In genomic region chrX:118974908-118975671, GRCh38 we compare ENCODE assay signal across 1 cellular context.
TF ChIP-seq lines count a peak whose summit lies in the region.

No MANE protein-coding gene starts in this region.

TF ChIP-seq in HepG2, 621 proteins besides CTCF, POLR2A, EP300 and RAD21 (continued from another document and continues in another):
- TF ChIP-seq HNF1A (IDR thresholded peaks at IDR 0.05; ENCODE audit: low read depth), result no peak
- no peak for TF ChIP-seq HNF1A (CRISPR knock-in tag; IDR thresholded peaks at IDR 0.05; ENCODE audit: borderline replicate concordance)
- TF ChIP-seq GLI4 (CRISPR knock-in tag; IDR thresholded peaks at IDR 0.05; ENCODE audit: borderline replicate concordance), result no peak
- TF ChIP-seq PBX2 (CRISPR knock-in tag; IDR thresholded peaks at IDR 0.05), result no peak
- 0 out of 2 replicates have a peak, but pooled peaks have one; percentile 9 for TF ChIP-seq HDAC1 (CRISPR knock-in tag; IDR thresholded peaks at IDR 0.05)
- TF ChIP-seq NRL (CRISPR knock-in tag; IDR thresholded peaks at IDR 0.05; ENCODE audit: borderline replicate concordance), result no peak
- TF ChIP-seq ZHX1 (CRISPR knock-in tag; IDR thresholded peaks at IDR 0.05; ENCODE audit: low read depth), result no peak
- no peak for TF ChIP-seq TRIM24 (CRISPR knock-in tag; IDR thresholded peaks at IDR 0.05)
- TF ChIP-seq U2AF2 (IDR thresholded peaks at IDR 0.05; ENCODE audit: low read depth, low read length), result no peak
- TF ChIP-seq IRF9 (CRISPR knock-in tag; IDR thresholded peaks at IDR 0.05; ENCODE audit: borderline replicate concordance), result no peak
- no peak for TF ChIP-seq REXO4 (CRISPR knock-in tag; IDR thresholded peaks at IDR 0.05; ENCODE audit: borderline replicate concordance)
- TF ChIP-seq TGIF2 (CRISPR knock-in tag; IDR thresholded peaks at IDR 0.05), result no peak
- TF ChIP-seq TERF1 (CRISPR knock-in tag; IDR thresholded peaks at IDR 0.05), result 0 out of 2 replicates have a peak, but pooled peaks have one; percentile 78
- no peak for TF ChIP-seq SOX6 (IDR thresholded peaks at IDR 0.05)
- no peak; the same call in 1 of the 2 replicates for TF ChIP-seq SOX6 (CRISPR knock-in tag; IDR thresholded peaks at IDR 0.05)
- no peak for TF ChIP-seq MAFF (IDR thresholded peaks at IDR 0.05; ENCODE audit: low read depth, low read length)
- no peak for TF ChIP-seq ZNF230 (CRISPR knock-in tag; IDR thresholded peaks at IDR 0.05)
- no peak for TF ChIP-seq FOXJ3 (CRISPR knock-in tag; IDR thresholded peaks at IDR 0.05; ENCODE audit: borderline replicate concordance)
- TF ChIP-seq MYC (CRISPR knock-in tag; IDR thresholded peaks at IDR 0.05; ENCODE audit: borderline replicate concordance), result peak; percentile 51
- TF ChIP-seq GATAD2A (CRISPR knock-in tag; IDR thresholded peaks at IDR 0.05), result no peak
- TF ChIP-seq ZFP41 (CRISPR knock-in tag; IDR thresholded peaks at IDR 0.05; ENCODE audit: borderline replicate concordance), result no peak
- no peak for TF ChIP-seq ZNF513 (CRISPR knock-in tag; conservative IDR thresholded peaks at IDR 0.05)
- peak; percentile 75 for TF ChIP-seq HNRNPLL (IDR thresholded peaks at IDR 0.05; ENCODE audit: low read depth, low read length, poor library complexity, severe bottlenecking)
- no peak for TF ChIP-seq ZNF362 (CRISPR knock-in tag; IDR thresholded peaks at IDR 0.05; ENCODE audit: borderline replicate concordance)
- TF ChIP-seq ZNF3 (CRISPR knock-in tag; IDR thresholded peaks at IDR 0.05), result no peak
- no peak for TF ChIP-seq JUN (CRISPR knock-in tag; IDR thresholded peaks at IDR 0.05)
- 0 out of 2 replicates have a peak, but pooled peaks have one; percentile 15 for TF ChIP-seq MXD1 (CRISPR knock-in tag; IDR thresholded peaks at IDR 0.05)
- TF ChIP-seq MEIS1 (CRISPR knock-in tag; IDR thresholded peaks at IDR 0.05; ENCODE audit: borderline replicate concordance), result no peak
- no peak for TF ChIP-seq KLF13 (CRISPR knock-in tag; IDR thresholded peaks at IDR 0.05)
- no peak for TF ChIP-seq KLF6 (CRISPR knock-in tag; IDR thresholded peaks at IDR 0.05)
- TF ChIP-seq EED (CRISPR knock-in tag; IDR thresholded peaks at IDR 0.05), result no peak
- TF ChIP-seq ZNF138 (CRISPR knock-in tag; IDR thresholded peaks at IDR 0.05; ENCODE audit: low read depth), result no peak
- no peak for TF ChIP-seq ATF1 (CRISPR knock-in tag; IDR thresholded peaks at IDR 0.05)
- TF ChIP-seq ZSCAN5A (CRISPR knock-in tag; IDR thresholded peaks at IDR 0.05; ENCODE audit: borderline replicate concordance), result no peak
- TF ChIP-seq HHEX (CRISPR knock-in tag; IDR thresholded peaks at IDR 0.05), result no peak
- TF ChIP-seq ZNF777 (CRISPR knock-in tag; IDR thresholded peaks at IDR 0.05), result peak; percentile 88
- TF ChIP-seq ZBTB25 (CRISPR knock-in tag; IDR thresholded peaks at IDR 0.05), result no peak
- no peak for TF ChIP-seq MED13 (CRISPR knock-in tag; IDR thresholded peaks at IDR 0.05)
- no peak for TF ChIP-seq ZNF263 (CRISPR knock-in tag; IDR thresholded peaks at IDR 0.05)
- TF ChIP-seq ZFP36L1 (CRISPR knock-in tag; IDR thresholded peaks at IDR 0.05), result no peak
- no peak for TF ChIP-seq ATF3 (CRISPR knock-in tag; IDR thresholded peaks at IDR 0.05)
- no peak for TF ChIP-seq ZNF740 (CRISPR knock-in tag; IDR thresholded peaks at IDR 0.05)
- TF ChIP-seq REPIN1 (CRISPR knock-in tag; IDR thresholded peaks at IDR 0.05; ENCODE audit: borderline replicate concordance, low read depth), result no peak; the same call in 1 of the 2 replicates
- TF ChIP-seq SPEN (CRISPR knock-in tag; IDR thresholded peaks at IDR 0.05; ENCODE audit: low read depth), result no peak
- no peak; the same call in 1 of the 2 replicates for TF ChIP-seq ZNF30 (CRISPR knock-in tag; IDR thresholded peaks at IDR 0.05)
